Comparison of ENCODE assay signal across 1 cellular context in genomic region chr4:99754756-99755155, GRCh38.
TF ChIP-seq lines count a peak whose summit lies in the region.

No MANE protein-coding gene starts in this region.

TF ChIP-seq in GM23338, 12 proteins besides CTCF, POLR2A, EP300 and RAD21 (continued from another document):
- TF ChIP-seq ZNF462 (CRISPR knock-in tag; IDR thresholded peaks at IDR 0.05) (no peak), JUNB (IDR thresholded peaks at IDR 0.05; ENCODE audit: unreplicated experiment) (no peak)
